Comparison of ENCODE assay signal across 21 cellular contexts in the genomic region with DNA sequence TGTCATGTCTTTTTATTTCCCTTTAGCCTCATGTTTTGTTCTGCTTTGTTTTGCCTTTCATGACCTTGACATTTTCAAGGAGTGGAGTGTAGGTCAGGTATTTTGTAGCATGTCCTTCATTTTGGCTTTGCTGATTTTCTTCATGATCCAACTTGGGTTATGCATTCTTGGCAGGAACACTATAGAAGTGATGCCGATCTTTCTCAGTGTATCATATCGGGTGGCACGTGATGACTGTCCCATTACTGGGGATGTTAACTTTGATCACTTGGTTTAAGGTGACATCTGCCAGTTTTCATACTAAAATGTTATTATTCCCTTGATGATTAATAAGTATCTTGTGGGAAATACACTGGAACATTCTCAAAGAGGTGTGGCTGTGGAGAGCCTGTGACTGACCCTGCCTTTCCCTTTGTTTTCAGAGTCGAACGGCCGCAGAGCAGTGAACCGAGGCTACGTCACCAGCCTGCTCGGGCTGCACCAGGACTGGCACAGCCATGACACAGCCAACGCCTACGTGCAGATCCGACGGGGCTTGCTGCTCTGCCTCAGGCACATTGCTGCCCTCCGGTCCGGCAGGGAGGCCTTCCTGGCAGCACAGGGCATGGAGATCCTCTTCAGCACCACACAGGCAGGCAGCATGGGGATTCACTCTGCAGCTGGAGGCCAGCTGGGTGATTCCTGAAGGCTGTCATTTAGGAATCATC.
"Had no signal": no experiment of that assay in that cellular context is flagged by ENCODE, and none has a peak within 500 bp of the region (broad histone marks: within the 10 kb centered on the region; RNA-seq: fewer than 3 reads in every experiment).

No MANE protein-coding gene starts in this region.

- H3K27ac ChIP-seq: ascending aorta, esophagus squamous epithelium, lower lobe of right lung, transverse colon, vagina had no signal

- H3K4me3 ChIP-seq: ascending aorta, esophagus squamous epithelium, lower lobe of right lung, transverse colon, vagina had no signal

- H3K4me1 Mint-ChIP-seq: activated CD4-positive, alpha-beta T cell treated with anti-CD3 and anti-CD28 coated beads, Interleukin-2, amount 10 ng/mL, durations not matched to agents 7 days and 5 days; activated naive CD8-positive, alpha-beta T cell treated with anti-CD3 and anti-CD28 coated beads, Interleukin-2, amount 50 U/mL, for 24 hours; nephron had no signal

- H3K4me3 Mint-ChIP-seq: activated CD4-positive, alpha-beta T cell treated with anti-CD3 and anti-CD28 coated beads, Interleukin-2, amount 10 ng/mL, durations not matched to agents 7 days and 5 days; activated CD8-positive, alpha-beta T cell treated with anti-CD3 and anti-CD28 coated beads, Interleukin-2, amount 10 ng/mL, durations not matched to agents 7 days and 5 days; activated naive CD4-positive, alpha-beta T cell treated with anti-CD3 and anti-CD28 coated beads for 36 hours; activated naive CD8-positive, alpha-beta T cell treated with anti-CD3 and anti-CD28 coated beads, Interleukin-2, amount 50 U/mL, for 24 hours; activated T-cell treated with anti-CD3 and anti-CD28 coated beads, Interleukin-2, amount 50 U/mL, for 4 hours; dendritic cell treated with granulocyte-macrophage colony-stimulating factor and Interleukin-4, amounts not matched to agents 40 ng/mL and 50 ng/mL, for 4 days; nephron; stimulated activated naive CD8-positive, alpha-beta T cell treated with anti-CD3 and anti-CD28 coated beads, Interleukin-15, Interleukin-2, amounts not matched to agents 100 ng/mL and 50 ng/mL, for 24 hours had no signal

- DNase-seq: activated CD4-positive, alpha-beta T cell treated with anti-CD3 and anti-CD28 coated beads, Interleukin-2, amount 10 ng/mL, durations not matched to agents 7 days and 5 days; activated CD8-positive, alpha-beta T cell treated with anti-CD3 and anti-CD28 coated beads, Interleukin-2, amount 10 ng/mL, durations not matched to agents 7 days and 5 days; activated naive CD4-positive, alpha-beta T cell treated with anti-CD3 and anti-CD28 coated beads for 36 hours; activated naive CD8-positive, alpha-beta T cell treated with anti-CD3 and anti-CD28 coated beads, Interleukin-2, amount 50 U/mL, for 24 hours; activated T-cell treated with anti-CD3 and anti-CD28 coated beads, Interleukin-2, amount 50 U/mL, for 4 hours; cerebellar nuclear complex; effector CD8-positive, alpha-beta T cell; esophagus squamous epithelium; left cardiac atrium; lower lobe of right lung; nucleus accumbens; retina; stimulated activated CD4-positive, alpha-beta T cell treated with anti-CD3 and anti-CD28 coated beads, Interleukin-2, amount 100 ng/mL, for 24 hours; T-helper 1 cell; T-helper 9 cell; transverse colon had no signal

- H3K27me3 ChIP-seq: ascending aorta, esophagus squamous epithelium, transverse colon, vagina had no signal

- H3K4me1 ChIP-seq: ascending aorta, esophagus squamous epithelium, lower lobe of right lung, transverse colon, vagina had no signal

- ATAC-seq: activated CD8-positive, alpha-beta T cell treated with anti-CD3 and anti-CD28 coated beads, Interleukin-2, amount 10 ng/mL, durations not matched to agents 7 days and 5 days; activated naive CD8-positive, alpha-beta T cell treated with anti-CD3 and anti-CD28 coated beads, Interleukin-2, amount 50 U/mL, for 24 hours; activated T-cell treated with anti-CD3 and anti-CD28 coated beads, Interleukin-2, amount 50 U/mL, for 4 hours; left cardiac atrium had no signal

- H3K27me3 Mint-ChIP-seq: activated CD4-positive, alpha-beta T cell treated with anti-CD3 and anti-CD28 coated beads, Interleukin-2, amount 10 ng/mL, durations not matched to agents 7 days and 5 days; activated naive CD8-positive, alpha-beta T cell treated with anti-CD3 and anti-CD28 coated beads, Interleukin-2, amount 50 U/mL, for 24 hours; dendritic cell treated with granulocyte-macrophage colony-stimulating factor and Interleukin-4, amounts not matched to agents 40 ng/mL and 50 ng/mL, for 4 days had no signal

- H3K9me3 ChIP-seq: ascending aorta, esophagus squamous epithelium, lower lobe of right lung, transverse colon, vagina had no signal

- H3K36me3 ChIP-seq: ascending aorta, esophagus squamous epithelium, lower lobe of right lung, transverse colon, vagina had no signal

- H3K9me3 Mint-ChIP-seq: activated CD4-positive, alpha-beta T cell treated with anti-CD3 and anti-CD28 coated beads, Interleukin-2, amount 10 ng/mL, durations not matched to agents 7 days and 5 days; activated naive CD4-positive, alpha-beta T cell treated with anti-CD3 and anti-CD28 coated beads for 36 hours; activated naive CD8-positive, alpha-beta T cell treated with anti-CD3 and anti-CD28 coated beads, Interleukin-2, amount 50 U/mL, for 24 hours; activated T-cell treated with anti-CD3 and anti-CD28 coated beads, Interleukin-2, amount 50 U/mL, for 4 hours; dendritic cell treated with granulocyte-macrophage colony-stimulating factor and Interleukin-4, amounts not matched to agents 40 ng/mL and 50 ng/mL, for 4 days; nephron; stimulated activated naive CD8-positive, alpha-beta T cell treated with anti-CD3 and anti-CD28 coated beads, Interleukin-15, Interleukin-2, amounts not matched to agents 100 ng/mL and 50 ng/mL, for 24 hours had no signal

- H3K27ac Mint-ChIP-seq: activated CD4-positive, alpha-beta T cell treated with anti-CD3 and anti-CD28 coated beads, Interleukin-2, amount 10 ng/mL, durations not matched to agents 7 days and 5 days; activated CD8-positive, alpha-beta T cell treated with anti-CD3 and anti-CD28 coated beads, Interleukin-2, amount 10 ng/mL, durations not matched to agents 7 days and 5 days; activated naive CD4-positive, alpha-beta T cell treated with anti-CD3 and anti-CD28 coated beads for 36 hours; activated naive CD8-positive, alpha-beta T cell treated with anti-CD3 and anti-CD28 coated beads, Interleukin-2, amount 50 U/mL, for 24 hours; dendritic cell treated with granulocyte-macrophage colony-stimulating factor and Interleukin-4, amounts not matched to agents 40 ng/mL and 50 ng/mL, for 4 days; nephron; stimulated activated naive CD8-positive, alpha-beta T cell treated with anti-CD3 and anti-CD28 coated beads, Interleukin-15, Interleukin-2, amounts not matched to agents 100 ng/mL and 50 ng/mL, for 24 hours had no signal
